8 cellular contexts compared by ENCODE assay signal in the genomic region with DNA sequence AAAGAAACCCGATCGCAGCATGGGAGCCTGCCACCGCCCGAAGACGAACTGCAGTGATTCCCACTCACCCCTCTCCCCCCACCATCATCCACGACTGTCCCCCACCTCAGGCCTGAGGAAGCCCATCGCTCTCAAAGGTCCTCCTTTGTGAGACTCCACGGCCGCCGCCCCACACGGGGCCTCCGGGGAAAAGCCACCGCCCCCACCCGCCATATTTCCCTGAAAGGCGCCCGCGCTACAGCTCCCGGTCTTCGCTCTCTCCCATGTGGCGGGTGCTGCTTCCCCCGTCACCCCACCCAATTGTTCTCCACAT. TPM values are rescaled to one million over a fixed set of nuclear protein-coding genes. Genes with fewer than 3 reads are reported as not detected.
DNase-seq lines count a peak whose midpoint lies in the region; ATAC-seq and TF ChIP-seq lines count a peak whose summit lies in the region.

No MANE protein-coding gene starts in this region.

- H2AFZ ChIP-seq in OCI-LY3 (ENCODE audit: low read depth, low read length): no peak overlapping the region

- peaks cover 41% of the 10 kb centered on the region for H3K4me1 Mint-ChIP-seq in dendritic cell treated with granulocyte-macrophage colony-stimulating factor and Interleukin-4, amounts not matched to agents 40 ng/mL and 50 ng/mL, for 4 days (ENCODE audit: low read depth)

- no peak for DNase-seq in AG10803 (ENCODE audit: low read depth)
- peak in 1 of 2 donors; percentile 38 for DNase-seq in tibial artery
- no peak for DNase-seq in posterior vena cava (ENCODE audit: low spot score)
- DNase-seq in NCI-H128 (lab: John Stamatoyannopoulos, UW; ENCODE audit: unreplicated experiment): no peak

- peak overlapping the region; percentile 98 for H3K4me2 ChIP-seq in OCI-LY3 (ENCODE audit: low read length)

- peaks cover 51% of the 10 kb centered on the region for H3K36me3 Mint-ChIP-seq in dendritic cell treated with granulocyte-macrophage colony-stimulating factor and Interleukin-4, amounts not matched to agents 40 ng/mL and 50 ng/mL, for 4 days (ENCODE audit: low read depth)

- peak overlapping the region; percentile 96 for H3K4me3 ChIP-seq in AG10803 (ENCODE audit: low read length)
- H3K4me3 ChIP-seq in OCI-LY3 (ENCODE audit: low read length): peak overlapping the region; percentile 100
- peak overlapping the region; percentile 95 for H3K4me3 ChIP-seq in mesodermal cell (ENCODE audit: extremely low read depth, insufficient read depth, low read length, poor library complexity, severe bottlenecking)
- peak overlapping the region; percentile 80 to 90 for H3K4me3 ChIP-seq in tibial artery

- TF ChIP-seq CTCF in AG10803 (conservative IDR thresholded peaks at IDR 0.05; ENCODE audit: low read length): no peak
- TF ChIP-seq CTCF in OCI-LY3 (IDR thresholded peaks at IDR 0.05; ENCODE audit: low read depth, low read length): no peak
- TF ChIP-seq CTCF in tibial artery (IDR thresholded peaks at IDR 0.05): no peak

- 0% methylated on average over 14 to 19 of the region's 21 CpGs for WGBS in mesodermal cell (ENCODE audit: insufficient coverage in 2 of 2), 2 experiments

- peaks cover 48% of the 10 kb centered on the region for H4K20me1 ChIP-seq in OCI-LY3 (ENCODE audit: insufficient read depth, low read length)

- H3K27ac Mint-ChIP-seq in dendritic cell treated with granulocyte-macrophage colony-stimulating factor and Interleukin-4, amounts not matched to agents 40 ng/mL and 50 ng/mL, for 4 days: peak overlapping the region; percentile 98

- H3K9ac ChIP-seq in OCI-LY3 (ENCODE audit: low read length): peak overlapping the region; percentile 76

- H3K9me3 ChIP-seq in OCI-LY3 (ENCODE audit: insufficient read depth, low read length): no peaks in the 10 kb centered on the region
- H3K9me3 ChIP-seq in mesodermal cell (ENCODE audit: control insufficient read depth, low read length): no peaks in the 10 kb centered on the region
- no peaks in the 10 kb centered on the region for H3K9me3 ChIP-seq in tibial artery

- no peaks in the 10 kb centered on the region for H3K9me3 Mint-ChIP-seq in dendritic cell treated with granulocyte-macrophage colony-stimulating factor and Interleukin-4, amounts not matched to agents 40 ng/mL and 50 ng/mL, for 4 days

- peaks cover 28% of the 10 kb centered on the region for H3K36me3 ChIP-seq in OCI-LY3 (replicated peaks; ENCODE audit: low read depth, low read length)
- peaks cover 39% of the 10 kb centered on the region for H3K36me3 ChIP-seq in mesodermal cell (ENCODE audit: control insufficient read depth, insufficient read depth, low read length)
- no peaks in the 10 kb centered on the region for H3K36me3 ChIP-seq in tibial artery

- H3K27me3 Mint-ChIP-seq in dendritic cell treated with granulocyte-macrophage colony-stimulating factor and Interleukin-4, amounts not matched to agents 40 ng/mL and 50 ng/mL, for 4 days: peaks cover 8% of the 10 kb centered on the region

- intact Hi-C loops in dendritic cell treated with granulocyte-macrophage colony-stimulating factor and Interleukin-4, amounts not matched to agents 40 ng/mL and 50 ng/mL, for 4 days (cut with micrococcal nuclease): loop anchor here (5.0 kb wide), 1 partner anchor 37 kb away; no protein-coding TSS in a partner anchor
- intact Hi-C loops in tibial artery (cut with DNase I; ENCODE audit: low total_unique reads) (no loop called here), posterior vena cava (cut with DNase I) (no loop called here)

- peak overlapping the region; percentile 98 for H3K4me3 Mint-ChIP-seq in dendritic cell treated with granulocyte-macrophage colony-stimulating factor and Interleukin-4, amounts not matched to agents 40 ng/mL and 50 ng/mL, for 4 days

- H3K4me1 ChIP-seq in OCI-LY3 (ENCODE audit: low read length) (peaks cover 11% of the 10 kb centered on the region), mesodermal cell (ENCODE audit: control insufficient read depth, insufficient read depth, low read length, poor library complexity, severe bottlenecking) (peaks cover 11% of the 10 kb centered on the region), tibial artery (peaks cover 0 to 51% (median 24%) of the 10 kb centered on the region in 4 donors)

- H3K27ac ChIP-seq in OCI-LY3 (ENCODE audit: low read length) (peak overlapping the region; percentile 84), mesodermal cell (ENCODE audit: low read depth, low read length, severe bottlenecking) (peak overlapping the region; percentile 99), tibial artery (peak overlapping the region; percentile 98 to 99)

- ATAC-seq in GM21526 (IDR thresholded peaks at IDR 0.05; ENCODE audit: low FRiP score, unreplicated experiment): peak; percentile 12

- no peaks in the 10 kb centered on the region for H3K27me3 ChIP-seq in OCI-LY3 (ENCODE audit: low read depth, low read length)
- H3K27me3 ChIP-seq in tibial artery: no peaks in the 10 kb centered on the region

- peaks cover 57% of the 10 kb centered on the region for H3K79me2 ChIP-seq in OCI-LY3 (ENCODE audit: low read length)

RNA-seq across cellular contexts. Expression of gene YWHAE, which starts 0.7 kb away (rescaled TPM):
- polyA plus RNA-seq in mesodermal cell (2013, experiment 1 of 2): 846 TPM
- polyA plus RNA-seq in mesodermal cell (2013, experiment 2 of 2): 947 TPM
- 100 to 1,000 TPM; 274 to 306 TPM for total RNA-seq in posterior vena cava

RNA-seq across cellular contexts. Expression of gene CRK, which starts 56.7 kb away (rescaled TPM):
- polyA plus RNA-seq in mesodermal cell (2013, experiment 1 of 2): 68.2 TPM
- polyA plus RNA-seq in mesodermal cell (2013, experiment 2 of 2): 63.0 TPM
- total RNA-seq in posterior vena cava: 10 to 100 TPM; 56.6 to 58.0 TPM
